Comparison of ENCODE assay signal across 10 cellular contexts in genomic region chr6:139778688-139779087, GRCh38.
DNase-seq lines count a peak whose midpoint lies in the region; ATAC-seq lines count a peak whose summit lies in the region.
"Had no signal": no experiment of that assay in that cellular context is flagged by ENCODE, and none has a peak within 500 bp of the region (broad histone marks: within the 10 kb centered on the region; RNA-seq: fewer than 3 reads in every experiment).

No MANE protein-coding gene starts in this region.

- peak; percentile 65 for DNase-seq in LHCN-M2 (ENCODE audit: low read depth)
- DNase-seq in SJSA1 (ENCODE audit: low read depth in 1 of 2, low spot score in 2 of 2), result peak; percentile 50 to 58
- DNase-seq in glomerular visceral epithelial cell (ENCODE audit: extremely low spot score), result peak; percentile 27
- DNase-seq in mesenteric fat pad (ENCODE audit: low spot score), result no peak
- DNase-seq in NK-92 (lab: John Stamatoyannopoulos, UW; ENCODE audit: unreplicated experiment), result no peak
- DNase-seq: naive B cell, NCI-H2029 had no signal

- no peak overlapping the region for H3K9ac ChIP-seq in skeletal muscle satellite cell (ENCODE audit: low read depth, low read length)

- H3K27me3 ChIP-seq in SJSA1 (replicated peaks) (no peaks in the 10 kb centered on the region), skeletal muscle satellite cell (ENCODE audit: control insufficient read depth, insufficient read depth, low read length) (no peaks in the 10 kb centered on the region)
- H3K27me3 ChIP-seq: body of pancreas had no signal

- peak overlapping the region; percentile 23 for H3K4me2 ChIP-seq in skeletal muscle satellite cell (ENCODE audit: low read length)

- H3K4me3 ChIP-seq in SJSA1 (no peak overlapping the region), skeletal muscle satellite cell (ENCODE audit: low read length) (no peak overlapping the region)
- H3K4me3 ChIP-seq: body of pancreas had no signal

- H3K27ac ChIP-seq in SJSA1, result no peak overlapping the region
- H3K27ac ChIP-seq: body of pancreas had no signal

- H3K36me3 ChIP-seq in SJSA1 (no peaks in the 10 kb centered on the region), skeletal muscle satellite cell (ENCODE audit: insufficient read depth, low read length) (no peaks in the 10 kb centered on the region)

- H3K4me1 ChIP-seq in SJSA1 (replicated peaks) (peaks cover 14% of the 10 kb centered on the region), skeletal muscle satellite cell (ENCODE audit: control insufficient read depth, insufficient read depth, low read length) (peaks cover 9% of the 10 kb centered on the region)

- H3K9me3 ChIP-seq in SJSA1 (replicated peaks) (peaks cover 3% of the 10 kb centered on the region; the same call in 1 of the 2 replicates), skeletal muscle satellite cell (replicated peaks; ENCODE audit: low read length) (no peaks in the 10 kb centered on the region)
- H3K9me3 ChIP-seq: body of pancreas had no signal

- no peak for ATAC-seq in HG02759 (IDR thresholded peaks at IDR 0.05; ENCODE audit: unreplicated experiment)
- ATAC-seq: body of pancreas had no signal

Comparison
In these comparisons a context has a peak if more than half of its experiments do, and no peak if none do; other contexts are left out.
1. DNase-seq: peak in LHCN-M2 (single experiment), SJSA1 (2 of 2) and glomerular visceral epithelial cell (single experiment); none in mesenteric fat pad (single experiment) and NK-92 (single experiment).